In the genomic region with DNA sequence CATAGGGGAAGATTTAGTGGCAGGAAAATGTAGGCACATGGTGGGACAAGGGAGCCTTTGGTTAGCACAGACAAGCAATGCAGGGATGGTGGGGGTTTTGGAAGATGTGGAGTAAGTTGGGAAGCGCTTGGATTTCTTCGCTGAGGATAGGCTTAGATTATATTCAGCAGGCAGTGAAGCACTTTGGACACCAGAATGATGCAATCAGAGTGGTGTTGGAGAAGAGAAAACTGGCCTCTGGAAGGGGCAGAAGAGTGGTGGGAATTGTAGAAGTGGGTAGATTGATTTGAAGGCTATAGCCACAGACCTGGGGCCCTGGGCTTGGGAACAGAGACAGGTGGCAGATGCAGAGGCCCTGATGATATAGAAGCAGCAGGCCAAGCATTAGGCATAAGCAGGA, we compare ENCODE assay signal across 24 cellular contexts. TPM values are rescaled to one million over a fixed set of nuclear protein-coding genes. Genes with fewer than 3 reads are reported as not detected.
DNase-seq lines count a peak whose midpoint lies in the region; ATAC-seq, FAIRE-seq and TF ChIP-seq lines count a peak whose summit lies in the region.
"Had no signal": no experiment of that assay in that cellular context is flagged by ENCODE, and none has a peak within 500 bp of the region (broad histone marks: within the 10 kb centered on the region; RNA-seq: fewer than 3 reads in every experiment).

No MANE protein-coding gene starts in this region.

- H3K27ac ChIP-seq in HepG2 (ENCODE audit: extremely low read length, insufficient read depth, low read length): no peak overlapping the region
- H3K27ac ChIP-seq: A549 had no signal

- TF ChIP-seq CTCF in WTC11 (IDR thresholded peaks at IDR 0.05): no peak
- no peak for TF ChIP-seq CTCF in HepG2 (CRISPR knock-in tag; IDR thresholded peaks at IDR 0.05)

- in situ Hi-C loops in HepG2 (cut with HindIII; ENCODE audit: extremely low pct_ligation_motif_present, low pct_unique_long_range_greater_than_20kb): loop anchor here (25.0 kb wide), 1 partner anchor 550 kb away; no protein-coding TSS in a partner anchor

- H3K4me3 ChIP-seq in HepG2 (replicated peaks in 1 of 3; ENCODE audit: insufficient read depth in 1 of 3, low read depth in 2 of 3, low read length in 3 of 3): no peak overlapping the region
- H3K4me3 ChIP-seq: A549; BLaER1 treated with 17β-estradiol and CSF1 and Interleukin-3, amounts not matched to agents 10 nM and 100 nM; GM12878 had no signal

- 73% methylated on average over 2 of the region's 2 CpGs for WGBS in HepG2 (ENCODE audit: low lambda C conversion rate)

- ATAC-seq in WTC11: no peak
- peak; percentile 55; the same call in 2 of the 3 replicates for ATAC-seq in HepG2
- no peak for ATAC-seq in activated T-helper 17 cell treated with anti-CD3 and anti-CD28 coated beads, Interleukin-2, amount 50 U/mL, for 72 hours (replicated peaks)
- ATAC-seq in GM21717 (IDR thresholded peaks at IDR 0.05; ENCODE audit: unreplicated experiment): no peak
- ATAC-seq: A549, GM12878 had no signal

- no peaks in the 10 kb centered on the region for H3K9me3 ChIP-seq in HepG2 (ENCODE audit: low read length)
- H3K9me3 ChIP-seq: A549, BE2C had no signal

- H3K27ac Mint-ChIP-seq in WTC11: no peak overlapping the region
- H3K27ac Mint-ChIP-seq in dendritic cell treated with granulocyte-macrophage colony-stimulating factor and Interleukin-4, amounts not matched to agents 40 ng/mL and 50 ng/mL, for 4 days: peak overlapping the region; percentile 85
- H3K27ac Mint-ChIP-seq in activated T-helper 17 cell treated with anti-CD3 and anti-CD28 coated beads, Interleukin-2, amount 50 U/mL, for 72 hours: no peak overlapping the region
- H3K27ac Mint-ChIP-seq: CD14-positive monocyte; CD4-positive, alpha-beta T cell; CD8-positive, alpha-beta memory T cell had no signal

- BruUV-seq in HepG2 (replicated peaks; lab: Mats Ljungman, UMichigan): no TSS peak

- H3K36me3 Mint-ChIP-seq in WTC11: no peaks in the 10 kb centered on the region
- H3K36me3 Mint-ChIP-seq in dendritic cell treated with granulocyte-macrophage colony-stimulating factor and Interleukin-4, amounts not matched to agents 40 ng/mL and 50 ng/mL, for 4 days (ENCODE audit: low read depth): peaks cover 94% of the 10 kb centered on the region
- H3K36me3 Mint-ChIP-seq in activated T-helper 17 cell treated with anti-CD3 and anti-CD28 coated beads, Interleukin-2, amount 50 U/mL, for 72 hours (ENCODE audit: low read depth): no peaks in the 10 kb centered on the region
- H3K36me3 Mint-ChIP-seq: CD14-positive monocyte; CD8-positive, alpha-beta memory T cell had no signal

- no peak overlapping the region for H2AFZ ChIP-seq in HepG2 (ENCODE audit: low read length)

- no peak for DNase-seq in WTC11 (ENCODE audit: low spot score)
- DNase-seq in HepG2 (ENCODE audit: low spot score): no peak
- no peak for DNase-seq in NCI-H1048 (lab: John Stamatoyannopoulos, UW)
- DNase-seq: 8988T; ACHN; AML-193; BE2C; CD4-positive, alpha-beta T cell; CD8-positive, alpha-beta memory T cell; DMS 273 treated with DMSO at 0.1 percent for 48 hours; DMS79; EL; GDM1; H7; HCEC 1CT had no signal

- intact Hi-C loops in dendritic cell treated with granulocyte-macrophage colony-stimulating factor and Interleukin-4, amounts not matched to agents 40 ng/mL and 50 ng/mL, for 4 days (cut with micrococcal nuclease): no loop called here
- intact Hi-C loops in HepG2 (cut with micrococcal nuclease; ENCODE audit: unreplicated experiment): no loop called here

- CTCF ChIA-PET in WTC11 (lab: Charles Lee) (no interaction called here), HepG2 (lab: Yijun Ruan, JAX; ENCODE audit: low intra/inter-chr PET ratio, low total read pairs) (no interaction called here)

- POLR2A ChIA-PET in WTC11 (lab: Charles Lee): no interaction called here
- POLR2A ChIA-PET in HepG2 (lab: Yijun Ruan, JAX): no interaction called here

- H3K4me1 Mint-ChIP-seq in WTC11: no peaks in the 10 kb centered on the region
- peaks cover 80% of the 10 kb centered on the region for H3K4me1 Mint-ChIP-seq in dendritic cell treated with granulocyte-macrophage colony-stimulating factor and Interleukin-4, amounts not matched to agents 40 ng/mL and 50 ng/mL, for 4 days (ENCODE audit: low read depth)
- H3K4me1 Mint-ChIP-seq in activated T-helper 17 cell treated with anti-CD3 and anti-CD28 coated beads, Interleukin-2, amount 50 U/mL, for 72 hours: no peaks in the 10 kb centered on the region
- H3K4me1 Mint-ChIP-seq: CD8-positive, alpha-beta memory T cell had no signal

- no peaks in the 10 kb centered on the region for H3K9me3 Mint-ChIP-seq in WTC11
- peaks cover 7% of the 10 kb centered on the region for H3K9me3 Mint-ChIP-seq in dendritic cell treated with granulocyte-macrophage colony-stimulating factor and Interleukin-4, amounts not matched to agents 40 ng/mL and 50 ng/mL, for 4 days
- no peaks in the 10 kb centered on the region for H3K9me3 Mint-ChIP-seq in activated T-helper 17 cell treated with anti-CD3 and anti-CD28 coated beads, Interleukin-2, amount 50 U/mL, for 72 hours
- H3K9me3 Mint-ChIP-seq: CD4-positive, alpha-beta T cell; CD8-positive, alpha-beta memory T cell had no signal

- TF ChIP-seq POLR2A in HepG2 (IDR thresholded peaks at IDR 0.05; ENCODE audit: insufficient read depth in 1 of 2, low read depth in 2 of 2, low read length in 2 of 2): no peak

- no peak overlapping the region for H3K4me2 ChIP-seq in HepG2 (ENCODE audit: low read depth, low read length)
- H3K4me2 ChIP-seq: A549 had no signal

- 0 out of 2 replicates have a peak, but pooled peaks cover 3% of the 10 kb centered on the region for H3K27me3 Mint-ChIP-seq in WTC11 (ENCODE audit: low read depth)
- H3K27me3 Mint-ChIP-seq in dendritic cell treated with granulocyte-macrophage colony-stimulating factor and Interleukin-4, amounts not matched to agents 40 ng/mL and 50 ng/mL, for 4 days: peaks cover under 1% of the 10 kb centered on the region
- H3K27me3 Mint-ChIP-seq in activated T-helper 17 cell treated with anti-CD3 and anti-CD28 coated beads, Interleukin-2, amount 50 U/mL, for 72 hours: peaks cover 11% of the 10 kb centered on the region

- no peak overlapping the region for H3K9ac ChIP-seq in HepG2 (ENCODE audit: insufficient read depth, low read depth, low read length)
- H3K9ac ChIP-seq: BLaER1 treated with 17β-estradiol and CSF1 and Interleukin-3, amounts not matched to agents 10 nM and 100 nM had no signal

- FAIRE-seq in HepG2 (lab: Jason Lieb, UNC): no peak
- FAIRE-seq: A549, D721Med, GM12878, H1 had no signal

- H3K27me3 ChIP-seq in HepG2 (ENCODE audit: control insufficient read depth in 1 of 2, insufficient read depth in 2 of 2, low read length in 2 of 2): no peaks in the 10 kb centered on the region; a peak in 2 of 5 replicates

- H3K79me2 ChIP-seq in HepG2 (ENCODE audit: insufficient read depth, low read length): no peaks in the 10 kb centered on the region

- TF ChIP-seq EP300 in HepG2 (IDR thresholded peaks at IDR 0.05; ENCODE audit: low read depth in 2 of 2, low read length in 2 of 2): no peak
- no peak for TF ChIP-seq EP300 in HepG2 (CRISPR knock-in tag; IDR thresholded peaks at IDR 0.05; ENCODE audit: borderline replicate concordance)

- peaks cover 11% of the 10 kb centered on the region for H3K4me1 ChIP-seq in HepG2 (ENCODE audit: insufficient read depth, low read length)
- H3K4me1 ChIP-seq: A549, BE2C had no signal

- TF ChIP-seq RAD21 in HepG2 (CRISPR knock-in tag; IDR thresholded peaks at IDR 0.05): no peak

- H4K20me1 ChIP-seq in HepG2 (ENCODE audit: insufficient read depth, low read length): no peaks in the 10 kb centered on the region
- H4K20me1 ChIP-seq: BLaER1 treated with 17β-estradiol and CSF1 and Interleukin-3, amounts not matched to agents 10 nM and 100 nM had no signal

- no peaks in the 10 kb centered on the region for H3K36me3 ChIP-seq in HepG2 (replicated peaks in 1 of 2; ENCODE audit: control insufficient read depth in 1 of 2, insufficient read depth in 2 of 2, low read length in 2 of 2)
- H3K36me3 ChIP-seq: BE2C; BLaER1 treated with 17β-estradiol and CSF1 and Interleukin-3, amounts not matched to agents 10 nM and 100 nM had no signal

- H3K4me3 Mint-ChIP-seq in WTC11: no peak overlapping the region
- H3K4me3 Mint-ChIP-seq in dendritic cell treated with granulocyte-macrophage colony-stimulating factor and Interleukin-4, amounts not matched to agents 40 ng/mL and 50 ng/mL, for 4 days: no peak overlapping the region
- no peak overlapping the region for H3K4me3 Mint-ChIP-seq in activated T-helper 17 cell treated with anti-CD3 and anti-CD28 coated beads, Interleukin-2, amount 50 U/mL, for 72 hours
- H3K4me3 Mint-ChIP-seq: CD14-positive monocyte; CD4-positive, alpha-beta T cell; CD8-positive, alpha-beta memory T cell had no signal

RNA-seq across cellular contexts. Expression of a gene that starts 28.3 kb away (rescaled TPM):
- total RNA-seq in WTC11 (2021) (0.76 to 1.1 TPM (median 1.1 TPM) in 3 replicates), HepG2 (2016; rRNA removed; fragmentation: Illumina TruSeq; extraction: Trizol) (4.0 and 4.5 TPM in 2 replicates)
- total RNA-seq in HepG2 (2016; cell fraction: cytosol; rRNA removed; fragmentation: Illumina TruSeq; extraction: Trizol; ENCODE audit: low read depth): 4.8 and 5.1 TPM in 2 replicates
- total RNA-seq in HepG2 (2016; cell fraction: insoluble cytoplasmic fraction; rRNA removed; fragmentation: Illumina TruSeq; extraction: Trizol): 3.2 and 3.4 TPM in 2 replicates
- 4.2 and 8.0 TPM in 2 replicates for total RNA-seq in HepG2 (2016; cell fraction: membrane; rRNA removed; fragmentation: Illumina TruSeq; extraction: Trizol)
- 3.0 and 5.5 TPM in 2 replicates for total RNA-seq in HepG2 (2016; cell fraction: nucleus; rRNA removed; fragmentation: Illumina TruSeq; extraction: Trizol)
- 0.17 and 1.0 TPM in 2 replicates for polyA plus RNA-seq in HepG2 (2011; rRNA removed)
- polyA plus RNA-seq in HepG2 (2011; cell fraction: cytosol; rRNA removed): 0.38 and 0.40 TPM in 2 replicates
- polyA plus RNA-seq in HepG2 (2011; cell fraction: nucleus; rRNA removed): 0.61 and 0.68 TPM in 2 replicates
- polyA plus RNA-seq in HepG2 (2012): 0.24 TPM in 1 of 2 replicates, not detected in the other
- 5.0 and 6.4 TPM in 2 replicates for polyA plus RNA-seq in HepG2 (2016; cell fraction: cytosol; fragmentation: Illumina TruSeq; extraction: Trizol; ENCODE audit: low read depth)
- 1.7 and 3.6 TPM in 2 replicates for polyA plus RNA-seq in HepG2 (2016; cell fraction: insoluble cytoplasmic fraction; fragmentation: Illumina TruSeq; extraction: Trizol; ENCODE audit: low read depth)
- polyA plus RNA-seq in HepG2 (2016; cell fraction: membrane; fragmentation: Illumina TruSeq; extraction: Trizol; ENCODE audit: low read depth): 4.6 and 5.5 TPM in 2 replicates
- 5.6 and 5.9 TPM in 2 replicates for polyA plus RNA-seq in HepG2 (2016; cell fraction: nucleus; fragmentation: Illumina TruSeq; extraction: Trizol; ENCODE audit: insufficient read depth, low read depth)
- polyA minus RNA-seq in HepG2 (2011; rRNA and poly(A)+ RNA removed; ENCODE audit: low replicate concordance): 0.50 TPM in 1 of 2 replicates, not detected in the other
- not detected in 2 replicates for polyA minus RNA-seq in HepG2 (2011; cell fraction: cytosol; rRNA and poly(A)+ RNA removed)
- polyA minus RNA-seq in HepG2 (2011; cell fraction: nucleus; rRNA and poly(A)+ RNA removed): 0.26 and 0.62 TPM in 2 replicates
- not detected for total RNA-seq in activated T-helper 17 cell treated with anti-CD3 and anti-CD28 coated beads, Interleukin-2, amount 50 U/mL, for 72 hours
- total RNA-seq: CD4-positive, alpha-beta T cell; CD8-positive, alpha-beta memory T cell had no signal
- polyA plus RNA-seq: CD14-positive monocyte; CD8-positive, alpha-beta memory T cell; GM12878 had no signal

RNA-seq across cellular contexts. Expression of a gene that starts 32.9 kb away (rescaled TPM):
- total RNA-seq in WTC11 (2021) (not detected in 3 replicates), HepG2 (2016; rRNA removed; fragmentation: Illumina TruSeq; extraction: Trizol) (not detected in 2 replicates)
- total RNA-seq in HepG2 (2016; cell fraction: cytosol; rRNA removed; fragmentation: Illumina TruSeq; extraction: Trizol; ENCODE audit: low read depth): not detected in 2 replicates
- total RNA-seq in HepG2 (2016; cell fraction: insoluble cytoplasmic fraction; rRNA removed; fragmentation: Illumina TruSeq; extraction: Trizol): not detected in 2 replicates
- not detected in 2 replicates for total RNA-seq in HepG2 (2016; cell fraction: membrane; rRNA removed; fragmentation: Illumina TruSeq; extraction: Trizol)
- not detected in 2 replicates for total RNA-seq in HepG2 (2016; cell fraction: nucleus; rRNA removed; fragmentation: Illumina TruSeq; extraction: Trizol)
- polyA plus RNA-seq in HepG2 (2011; rRNA removed): not detected in 2 replicates
- not detected in 2 replicates for polyA plus RNA-seq in HepG2 (2011; cell fraction: cytosol; rRNA removed)
- polyA plus RNA-seq in HepG2 (2011; cell fraction: nucleus; rRNA removed): not detected in 2 replicates
- not detected in 2 replicates for polyA plus RNA-seq in HepG2 (2012)
- polyA plus RNA-seq in HepG2 (2016; cell fraction: cytosol; fragmentation: Illumina TruSeq; extraction: Trizol; ENCODE audit: low read depth): not detected in 2 replicates
- polyA plus RNA-seq in HepG2 (2016; cell fraction: insoluble cytoplasmic fraction; fragmentation: Illumina TruSeq; extraction: Trizol; ENCODE audit: low read depth): not detected in 2 replicates
- not detected in 2 replicates for polyA plus RNA-seq in HepG2 (2016; cell fraction: membrane; fragmentation: Illumina TruSeq; extraction: Trizol; ENCODE audit: low read depth)
- polyA plus RNA-seq in HepG2 (2016; cell fraction: nucleus; fragmentation: Illumina TruSeq; extraction: Trizol; ENCODE audit: insufficient read depth, low read depth): not detected in 2 replicates
- polyA minus RNA-seq in HepG2 (2011; rRNA and poly(A)+ RNA removed; ENCODE audit: low replicate concordance): not detected in 2 replicates
- not detected in 2 replicates for polyA minus RNA-seq in HepG2 (2011; cell fraction: cytosol; rRNA and poly(A)+ RNA removed)
- polyA minus RNA-seq in HepG2 (2011; cell fraction: nucleus; rRNA and poly(A)+ RNA removed): not detected in 2 replicates
- total RNA-seq in activated T-helper 17 cell treated with anti-CD3 and anti-CD28 coated beads, Interleukin-2, amount 50 U/mL, for 72 hours: 10 to 100 TPM; 10.2 to 29.3 TPM
- total RNA-seq: CD4-positive, alpha-beta T cell; GM12878; H1; H7 had no signal
- polyA plus RNA-seq: A549; CD14-positive monocyte; CD8-positive, alpha-beta memory T cell; GM12878; H1 had no signal

Comparison
In these comparisons a context has a peak if more than half of its experiments do, and no peak if none do; other contexts are left out.
1. RNA of a gene that starts 32.9 kb away (total RNA-seq): 10.2 to 29.3 TPM in activated T-helper 17 cell treated with anti-CD3 and anti-CD28 coated beads, Interleukin-2, amount 50 U/mL, for 72 hours; not detected in WTC11 and not detected in HepG2; every median in the first group is over 10 times any median in the second.